23 cellular contexts compared by ENCODE assay signal in genomic region chr17:41823141-41823524, GRCh38. TPM values are rescaled to one million over a fixed set of nuclear protein-coding genes. Genes with fewer than 3 reads are reported as not detected.
A peak's percentile ranks its signal among the peaks of the same experiment; 100 is the strongest.
DNase-seq lines count a peak whose midpoint lies in the region; ATAC-seq, FAIRE-seq and TF ChIP-seq lines count a peak whose summit lies in the region.
"Had no signal": no experiment of that assay in that cellular context is flagged by ENCODE, and none has a peak within 500 bp of the region (broad histone marks: within the 10 kb centered on the region; RNA-seq: fewer than 3 reads in every experiment).

No MANE protein-coding gene starts in this region.

- no peak overlapping the region for H2BK12ac ChIP-seq in mesenchymal stem cell (ENCODE audit: low read length in 2 of 2)

- no peak overlapping the region for H2BK120ac ChIP-seq in mesenchymal stem cell (ENCODE audit: low read depth, low read length)

- in situ Hi-C loops in HepG2 (cut with HindIII; ENCODE audit: extremely low pct_ligation_motif_present, low pct_unique_long_range_greater_than_20kb) = no loop called here

- no peaks in the 10 kb centered on the region for H3K79me2 ChIP-seq in HepG2 (ENCODE audit: insufficient read depth, low read length)

- H3K4me2 ChIP-seq in HepG2 (ENCODE audit: low read depth, low read length) (no peak overlapping the region), mesenchymal stem cell (ENCODE audit: low read length, poor library complexity, severe bottlenecking) (no peak overlapping the region)

- H2BK5ac ChIP-seq in mesenchymal stem cell (ENCODE audit: low read depth, low read length, poor library complexity, severe bottlenecking) = no peak overlapping the region

- TF ChIP-seq EP300 in HepG2 (IDR thresholded peaks at IDR 0.05; ENCODE audit: low read depth in 2 of 2, low read length in 2 of 2) (no peak), HepG2 (CRISPR knock-in tag; IDR thresholded peaks at IDR 0.05; ENCODE audit: borderline replicate concordance) (no peak)

- no peak overlapping the region for H4K91ac ChIP-seq in mesenchymal stem cell (ENCODE audit: low read length)

- TF ChIP-seq POLR2A in HepG2 (IDR thresholded peaks at IDR 0.05; ENCODE audit: insufficient read depth in 1 of 2, low read depth in 2 of 2, low read length in 2 of 2) = no peak; a peak in 2 of 4 replicates
- no peak for TF ChIP-seq POLR2A in right lobe of liver (IDR thresholded peaks at IDR 0.05)

- DNase-seq in HepG2 (ENCODE audit: low spot score) (no peak), right lobe of liver (no peak), mesenchymal stem cell (no peak), amniotic stem cell (lab: John Stamatoyannopoulos, UW) (no peak)
- no peak for DNase-seq in activated effector memory CD4-positive, alpha-beta T cell treated with anti-CD3 and anti-CD28 coated beads, Interleukin-2, amount 50 U/mL, for 16 hours
- DNase-seq: GM23248, Kasumi-1, NCI-H1092 treated with DMSO at 0.1 percent for 48 hours, NCI-H1436, NCI-H187, NCI-H2081 treated with DMSO at 0.1 percent for 48 hours, NCI-H2171, NCI-H226, NCI-H510A, NCI-H69, Peyer's patch had no signal

- no peak for TF ChIP-seq CTCF in HepG2 (CRISPR knock-in tag; IDR thresholded peaks at IDR 0.05)
- no peak for TF ChIP-seq CTCF in right lobe of liver (IDR thresholded peaks at IDR 0.05)

- H3K79me1 ChIP-seq in mesenchymal stem cell (replicated peaks; ENCODE audit: low read length, poor library complexity, severe bottlenecking) = peaks cover 19% of the 10 kb centered on the region

- no peaks in the 10 kb centered on the region for H3K9me3 ChIP-seq in HepG2 (ENCODE audit: low read length)
- no peaks in the 10 kb centered on the region for H3K9me3 ChIP-seq in right lobe of liver
- no peaks in the 10 kb centered on the region for H3K9me3 ChIP-seq in mesenchymal stem cell (ENCODE audit: control insufficient read depth, low read length)
- H3K9me3 ChIP-seq: HAP-1, Peyer's patch had no signal

- peaks cover 27 to 58% of the 10 kb centered on the region in 2 experiments for H3K36me3 ChIP-seq in HepG2 (replicated peaks in 1 of 2; ENCODE audit: control insufficient read depth in 1 of 2, insufficient read depth in 2 of 2, low read length in 2 of 2)
- peaks cover 0 to 17% (median under 1%) of the 10 kb centered on the region in 4 donors for H3K36me3 ChIP-seq in right lobe of liver
- peaks cover 51 to 74% of the 10 kb centered on the region in 2 experiments for H3K36me3 ChIP-seq in mesenchymal stem cell (ENCODE audit: control insufficient read depth in 1 of 2, insufficient read depth in 2 of 2, low read depth in 1 of 2, low read length in 2 of 2)
- H3K36me3 ChIP-seq: Peyer's patch had no signal

- ATAC-seq in HepG2 = peak; percentile 24
- ATAC-seq in right lobe of liver = no peak
- peak; percentile 10; the same call in 2 of the 3 replicates for ATAC-seq in SK-N-SH treated with all-trans-retinoic acid at 6 μM for 48 hours
- ATAC-seq in GM18873 (IDR thresholded peaks at IDR 0.05; ENCODE audit: low FRiP score, unreplicated experiment) = no peak

- H3K4me3 ChIP-seq in HepG2 (replicated peaks in 1 of 3; ENCODE audit: insufficient read depth in 1 of 3, low read depth in 2 of 3, low read length in 3 of 3) (no peak overlapping the region), right lobe of liver (no peak overlapping the region), mesenchymal stem cell (ENCODE audit: insufficient read depth in 1 of 2, low read depth in 1 of 2, low read length in 2 of 2) (no peak overlapping the region)
- H3K4me3 ChIP-seq: GM23248, HAP-1, Peyer's patch had no signal

- FAIRE-seq in HepG2 (lab: Jason Lieb, UNC) = no peak
- FAIRE-seq: D721Med had no signal

- TF ChIP-seq RAD21 in HepG2 (CRISPR knock-in tag; IDR thresholded peaks at IDR 0.05) = no peak

- H4K20me1 ChIP-seq in HepG2 (ENCODE audit: insufficient read depth, low read length) = peaks cover 9% of the 10 kb centered on the region; the same call in 1 of the 2 replicates

- H2BK15ac ChIP-seq in mesenchymal stem cell (ENCODE audit: low read depth, poor library complexity, severe bottlenecking) = no peak overlapping the region

- H3K18ac ChIP-seq in mesenchymal stem cell (ENCODE audit: low read depth in 1 of 2, low read length in 2 of 2) = no peak overlapping the region

- intact Hi-C loops in HepG2 (cut with micrococcal nuclease; ENCODE audit: unreplicated experiment) (no loop called here), right lobe of liver (cut with DNase I) (no loop called here)

- peaks cover 37% of the 10 kb centered on the region for H3K4me1 ChIP-seq in HepG2 (ENCODE audit: insufficient read depth, low read length)
- H3K4me1 ChIP-seq in right lobe of liver = no peaks in the 10 kb centered on the region
- H3K4me1 ChIP-seq in mesenchymal stem cell (ENCODE audit: control insufficient read depth, insufficient read depth, low read depth, low read length) = peaks cover 5% of the 10 kb centered on the region
- H3K4me1 ChIP-seq: HAP-1, Peyer's patch had no signal

- no peak overlapping the region for H3K4ac ChIP-seq in mesenchymal stem cell (ENCODE audit: low read depth in 1 of 2, low read length in 2 of 2)

- no peak overlapping the region for H3K14ac ChIP-seq in mesenchymal stem cell (ENCODE audit: low read length in 2 of 2)

- CTCF ChIA-PET in HepG2 (lab: Yijun Ruan, JAX; ENCODE audit: low intra/inter-chr PET ratio, low total read pairs) = no interaction called here

- no peak overlapping the region for H2AFZ ChIP-seq in HepG2 (ENCODE audit: low read length)
- no peak overlapping the region for H2AFZ ChIP-seq in mesenchymal stem cell (ENCODE audit: low read depth, low read length)
- H2AFZ ChIP-seq: GM23248 had no signal

- H4K8ac ChIP-seq in mesenchymal stem cell (ENCODE audit: low read length) = peak overlapping the region; percentile 47

- H3K27ac ChIP-seq in HepG2 (ENCODE audit: extremely low read length, insufficient read depth, low read length) (no peak overlapping the region), right lobe of liver (no peak overlapping the region), mesenchymal stem cell (ENCODE audit: low read length, poor library complexity, severe bottlenecking) (no peak overlapping the region)
- H3K27ac ChIP-seq: HL-60, Peyer's patch had no signal

- 90% methylated on average over 1 of the region's 1 CpG for WGBS in HepG2 (ENCODE audit: low lambda C conversion rate)
- WGBS in right lobe of liver (ENCODE audit: insufficient coverage, low coverage, low lambda C conversion rate, missing lambda C conversion rate) = no CpG with 5 or more reads among the region's 1 CpG
- no CpG with 5 or more reads among the region's 1 CpG for WGBS in mesenchymal stem cell

- no peak overlapping the region for H3K9ac ChIP-seq in HepG2 (ENCODE audit: insufficient read depth, low read depth, low read length)
- H3K9ac ChIP-seq in mesenchymal stem cell (ENCODE audit: low read length) = no peak overlapping the region
- H3K9ac ChIP-seq: GM23248 had no signal

- peak overlapping the region; percentile 11 for H2AK5ac ChIP-seq in mesenchymal stem cell (ENCODE audit: low read length, severe bottlenecking)

- POLR2A ChIA-PET in HepG2 (lab: Yijun Ruan, JAX) = interaction anchor here (1.0 to 1.8 kb wide), 6 partner anchors 9 to 136 kb away, joined by 3 to 10 read pairs (median 6); partner anchors contain the start of genes FKBP10 and P3H4

- H3K27me3 ChIP-seq in HepG2 (ENCODE audit: control insufficient read depth in 1 of 2, insufficient read depth in 2 of 2, low read length in 2 of 2) = no peaks in the 10 kb centered on the region
- no peaks in the 10 kb centered on the region for H3K27me3 ChIP-seq in right lobe of liver
- H3K27me3 ChIP-seq in mesenchymal stem cell (ENCODE audit: control insufficient read depth in 1 of 2, insufficient read depth in 1 of 2, low read length in 2 of 2) = no peaks in the 10 kb centered on the region
- H3K27me3 ChIP-seq: Peyer's patch had no signal

- no TSS peak for BruUV-seq in HepG2 (replicated peaks; lab: Mats Ljungman, UMichigan)

- no peak overlapping the region for H3K23ac ChIP-seq in mesenchymal stem cell (ENCODE audit: low read length in 2 of 2)

RNA-seq across cellular contexts. Expression of gene FKBP10, which starts 10.3 kb away (rescaled TPM):
- total RNA-seq in HepG2 (2016; rRNA removed; fragmentation: Illumina TruSeq; extraction: Trizol) (46.5 and 149 TPM in 2 replicates), right lobe of liver (1 to 10 TPM; 2.4 to 5.1 (median 4.0) TPM)
- 31.7 and 32.8 TPM in 2 replicates for total RNA-seq in HepG2 (2016; cell fraction: cytosol; rRNA removed; fragmentation: Illumina TruSeq; extraction: Trizol; ENCODE audit: low read depth)
- total RNA-seq in HepG2 (2016; cell fraction: insoluble cytoplasmic fraction; rRNA removed; fragmentation: Illumina TruSeq; extraction: Trizol) = 37.6 and 157 TPM in 2 replicates
- 42.3 and 48.1 TPM in 2 replicates for total RNA-seq in HepG2 (2016; cell fraction: membrane; rRNA removed; fragmentation: Illumina TruSeq; extraction: Trizol)
- total RNA-seq in HepG2 (2016; cell fraction: nucleus; rRNA removed; fragmentation: Illumina TruSeq; extraction: Trizol) = 148 and 181 TPM in 2 replicates
- polyA plus RNA-seq in HepG2 (2011; rRNA removed) = 543 and 573 TPM in 2 replicates
- polyA plus RNA-seq in HepG2 (2011; cell fraction: cytosol; rRNA removed) = 288 and 579 TPM in 2 replicates
- polyA plus RNA-seq in HepG2 (2011; cell fraction: nucleus; rRNA removed) = 3,059 and 4,867 TPM in 2 replicates
- 224 and 292 TPM in 2 replicates for polyA plus RNA-seq in HepG2 (2012)
- polyA plus RNA-seq in HepG2 (2016; cell fraction: cytosol; fragmentation: Illumina TruSeq; extraction: Trizol; ENCODE audit: low read depth) = 18.4 and 19.7 TPM in 2 replicates
- polyA plus RNA-seq in HepG2 (2016; cell fraction: insoluble cytoplasmic fraction; fragmentation: Illumina TruSeq; extraction: Trizol; ENCODE audit: low read depth) = 46.0 and 56.5 TPM in 2 replicates
- polyA plus RNA-seq in HepG2 (2016; cell fraction: membrane; fragmentation: Illumina TruSeq; extraction: Trizol; ENCODE audit: low read depth) = 32.1 and 36.5 TPM in 2 replicates
- 597 and 623 TPM in 2 replicates for polyA plus RNA-seq in HepG2 (2016; cell fraction: nucleus; fragmentation: Illumina TruSeq; extraction: Trizol; ENCODE audit: insufficient read depth, low read depth)
- polyA minus RNA-seq in HepG2 (2011; rRNA and poly(A)+ RNA removed; ENCODE audit: low replicate concordance) = 133 and 613 TPM in 2 replicates
- 159 and 170 TPM in 2 replicates for polyA minus RNA-seq in HepG2 (2011; cell fraction: cytosol; rRNA and poly(A)+ RNA removed)
- 231 and 275 TPM in 2 replicates for polyA minus RNA-seq in HepG2 (2011; cell fraction: nucleus; rRNA and poly(A)+ RNA removed)
- 641 TPM for polyA plus RNA-seq in mesenchymal stem cell (2013, experiment 1 of 2)
- polyA plus RNA-seq in mesenchymal stem cell (2013, experiment 2 of 2) = 626 TPM

RNA-seq across cellular contexts. Expression of gene P3H4, which starts 11.4 kb away (rescaled TPM):
- total RNA-seq in HepG2 (2016; rRNA removed; fragmentation: Illumina TruSeq; extraction: Trizol) (13.5 and 37.1 TPM in 2 replicates), right lobe of liver (1 to 10 TPM; 1.8 to 3.8 (median 2.8) TPM)
- 12.6 and 14.5 TPM in 2 replicates for total RNA-seq in HepG2 (2016; cell fraction: cytosol; rRNA removed; fragmentation: Illumina TruSeq; extraction: Trizol; ENCODE audit: low read depth)
- 12.2 and 37.7 TPM in 2 replicates for total RNA-seq in HepG2 (2016; cell fraction: insoluble cytoplasmic fraction; rRNA removed; fragmentation: Illumina TruSeq; extraction: Trizol)
- total RNA-seq in HepG2 (2016; cell fraction: membrane; rRNA removed; fragmentation: Illumina TruSeq; extraction: Trizol) = 17.3 and 17.5 TPM in 2 replicates
- 28.1 and 32.5 TPM in 2 replicates for total RNA-seq in HepG2 (2016; cell fraction: nucleus; rRNA removed; fragmentation: Illumina TruSeq; extraction: Trizol)
- polyA plus RNA-seq in HepG2 (2011; rRNA removed) = 50.6 and 54.9 TPM in 2 replicates
- polyA plus RNA-seq in HepG2 (2011; cell fraction: cytosol; rRNA removed) = 37.2 and 55.7 TPM in 2 replicates
- 33.0 and 36.4 TPM in 2 replicates for polyA plus RNA-seq in HepG2 (2011; cell fraction: nucleus; rRNA removed)
- 22.4 and 34.3 TPM in 2 replicates for polyA plus RNA-seq in HepG2 (2012)
- polyA plus RNA-seq in HepG2 (2016; cell fraction: cytosol; fragmentation: Illumina TruSeq; extraction: Trizol; ENCODE audit: low read depth) = 4.6 and 5.5 TPM in 2 replicates
- 14.8 and 17.0 TPM in 2 replicates for polyA plus RNA-seq in HepG2 (2016; cell fraction: insoluble cytoplasmic fraction; fragmentation: Illumina TruSeq; extraction: Trizol; ENCODE audit: low read depth)
- 9.6 and 11.3 TPM in 2 replicates for polyA plus RNA-seq in HepG2 (2016; cell fraction: membrane; fragmentation: Illumina TruSeq; extraction: Trizol; ENCODE audit: low read depth)
- polyA plus RNA-seq in HepG2 (2016; cell fraction: nucleus; fragmentation: Illumina TruSeq; extraction: Trizol; ENCODE audit: insufficient read depth, low read depth) = 63.5 and 69.5 TPM in 2 replicates
- 44.3 and 65.0 TPM in 2 replicates for polyA minus RNA-seq in HepG2 (2011; rRNA and poly(A)+ RNA removed; ENCODE audit: low replicate concordance)
- polyA minus RNA-seq in HepG2 (2011; cell fraction: cytosol; rRNA and poly(A)+ RNA removed) = 22.5 and 26.8 TPM in 2 replicates
- 21.6 and 23.9 TPM in 2 replicates for polyA minus RNA-seq in HepG2 (2011; cell fraction: nucleus; rRNA and poly(A)+ RNA removed)
- 63.6 TPM for polyA plus RNA-seq in mesenchymal stem cell (2013, experiment 1 of 2)
- 62.2 TPM for polyA plus RNA-seq in mesenchymal stem cell (2013, experiment 2 of 2)

RNA-seq across cellular contexts. Expression of gene NT5C3B, which starts 12.9 kb away (rescaled TPM):
- total RNA-seq in HepG2 (2016; rRNA removed; fragmentation: Illumina TruSeq; extraction: Trizol) = 92.1 and 104 TPM in 2 replicates
- total RNA-seq in HepG2 (2016; cell fraction: cytosol; rRNA removed; fragmentation: Illumina TruSeq; extraction: Trizol; ENCODE audit: low read depth) = 128 and 164 TPM in 2 replicates
- total RNA-seq in HepG2 (2016; cell fraction: insoluble cytoplasmic fraction; rRNA removed; fragmentation: Illumina TruSeq; extraction: Trizol) = 87.1 and 106 TPM in 2 replicates
- total RNA-seq in HepG2 (2016; cell fraction: membrane; rRNA removed; fragmentation: Illumina TruSeq; extraction: Trizol) = 198 and 220 TPM in 2 replicates
- total RNA-seq in HepG2 (2016; cell fraction: nucleus; rRNA removed; fragmentation: Illumina TruSeq; extraction: Trizol) = 52.2 and 64.7 TPM in 2 replicates
- polyA plus RNA-seq in HepG2 (2011; rRNA removed) = 119 and 126 TPM in 2 replicates
- polyA plus RNA-seq in HepG2 (2011; cell fraction: cytosol; rRNA removed) = 116 and 145 TPM in 2 replicates
- 119 TPM in 2 replicates for polyA plus RNA-seq in HepG2 (2011; cell fraction: nucleus; rRNA removed)
- 77.4 and 82.6 TPM in 2 replicates for polyA plus RNA-seq in HepG2 (2012)
- polyA plus RNA-seq in HepG2 (2016; cell fraction: cytosol; fragmentation: Illumina TruSeq; extraction: Trizol; ENCODE audit: low read depth) = 148 and 199 TPM in 2 replicates
- polyA plus RNA-seq in HepG2 (2016; cell fraction: insoluble cytoplasmic fraction; fragmentation: Illumina TruSeq; extraction: Trizol; ENCODE audit: low read depth) = 108 and 113 TPM in 2 replicates
- 207 and 224 TPM in 2 replicates for polyA plus RNA-seq in HepG2 (2016; cell fraction: membrane; fragmentation: Illumina TruSeq; extraction: Trizol; ENCODE audit: low read depth)
- 109 and 119 TPM in 2 replicates for polyA plus RNA-seq in HepG2 (2016; cell fraction: nucleus; fragmentation: Illumina TruSeq; extraction: Trizol; ENCODE audit: insufficient read depth, low read depth)
- polyA minus RNA-seq in HepG2 (2011; rRNA and poly(A)+ RNA removed; ENCODE audit: low replicate concordance) = 36.5 and 43.6 TPM in 2 replicates
- polyA minus RNA-seq in HepG2 (2011; cell fraction: cytosol; rRNA and poly(A)+ RNA removed) = 32.3 and 34.1 TPM in 2 replicates
- polyA minus RNA-seq in HepG2 (2011; cell fraction: nucleus; rRNA and poly(A)+ RNA removed) = 48.5 and 53.7 TPM in 2 replicates
- 10 to 100 TPM; 19.9 to 30.7 (median 23.1) TPM for total RNA-seq in right lobe of liver
- 50.3 TPM for polyA plus RNA-seq in mesenchymal stem cell (2013, experiment 1 of 2)
- 50.3 TPM for polyA plus RNA-seq in mesenchymal stem cell (2013, experiment 2 of 2)

RNA-seq across cellular contexts. Expression of gene KLHL10, which starts 14.5 kb away (rescaled TPM):
- total RNA-seq in HepG2 (2016; rRNA removed; fragmentation: Illumina TruSeq; extraction: Trizol) (0.04 TPM in 1 of 2 replicates, not detected in the other), right lobe of liver (not detected)
- total RNA-seq in HepG2 (2016; cell fraction: cytosol; rRNA removed; fragmentation: Illumina TruSeq; extraction: Trizol; ENCODE audit: low read depth) = 0.09 TPM in 1 of 2 replicates, not detected in the other
- total RNA-seq in HepG2 (2016; cell fraction: insoluble cytoplasmic fraction; rRNA removed; fragmentation: Illumina TruSeq; extraction: Trizol) = 0.04 and 0.09 TPM in 2 replicates
- total RNA-seq in HepG2 (2016; cell fraction: membrane; rRNA removed; fragmentation: Illumina TruSeq; extraction: Trizol) = not detected in 2 replicates
- total RNA-seq in HepG2 (2016; cell fraction: nucleus; rRNA removed; fragmentation: Illumina TruSeq; extraction: Trizol) = not detected in 2 replicates
- polyA plus RNA-seq in HepG2 (2011; rRNA removed) = 0.05 and 0.08 TPM in 2 replicates
- 0.03 TPM in 1 of 2 replicates, not detected in the other for polyA plus RNA-seq in HepG2 (2011; cell fraction: cytosol; rRNA removed)
- polyA plus RNA-seq in HepG2 (2011; cell fraction: nucleus; rRNA removed) = 0.05 and 0.13 TPM in 2 replicates
- polyA plus RNA-seq in HepG2 (2012) = not detected in 2 replicates
- not detected in 2 replicates for polyA plus RNA-seq in HepG2 (2016; cell fraction: cytosol; fragmentation: Illumina TruSeq; extraction: Trizol; ENCODE audit: low read depth)
- not detected in 2 replicates for polyA plus RNA-seq in HepG2 (2016; cell fraction: insoluble cytoplasmic fraction; fragmentation: Illumina TruSeq; extraction: Trizol; ENCODE audit: low read depth)
- polyA plus RNA-seq in HepG2 (2016; cell fraction: membrane; fragmentation: Illumina TruSeq; extraction: Trizol; ENCODE audit: low read depth) = not detected in 2 replicates
- polyA plus RNA-seq in HepG2 (2016; cell fraction: nucleus; fragmentation: Illumina TruSeq; extraction: Trizol; ENCODE audit: insufficient read depth, low read depth) = not detected in 2 replicates
- polyA minus RNA-seq in HepG2 (2011; rRNA and poly(A)+ RNA removed; ENCODE audit: low replicate concordance) = 0.12 TPM in 1 of 2 replicates, not detected in the other
- not detected in 2 replicates for polyA minus RNA-seq in HepG2 (2011; cell fraction: cytosol; rRNA and poly(A)+ RNA removed)
- not detected in 2 replicates for polyA minus RNA-seq in HepG2 (2011; cell fraction: nucleus; rRNA and poly(A)+ RNA removed)
- not detected for polyA plus RNA-seq in mesenchymal stem cell (2013, experiment 1 of 2)
- polyA plus RNA-seq in mesenchymal stem cell (2013, experiment 2 of 2) = 0.03 TPM
- total RNA-seq: A172, M059J, Peyer's patch had no signal

RNA-seq across cellular contexts. Expression of gene JUP, which starts 36.6 kb away (rescaled TPM):
- total RNA-seq in HepG2 (2016; rRNA removed; fragmentation: Illumina TruSeq; extraction: Trizol) (20.6 and 20.9 TPM in 2 replicates), right lobe of liver (10 to 100 TPM; 54.3 to 74.8 (median 65.7) TPM)
- total RNA-seq in HepG2 (2016; cell fraction: cytosol; rRNA removed; fragmentation: Illumina TruSeq; extraction: Trizol; ENCODE audit: low read depth) = 6.9 and 7.8 TPM in 2 replicates
- 16.7 and 22.4 TPM in 2 replicates for total RNA-seq in HepG2 (2016; cell fraction: insoluble cytoplasmic fraction; rRNA removed; fragmentation: Illumina TruSeq; extraction: Trizol)
- total RNA-seq in HepG2 (2016; cell fraction: membrane; rRNA removed; fragmentation: Illumina TruSeq; extraction: Trizol) = 11.7 and 12.0 TPM in 2 replicates
- 15.0 and 20.7 TPM in 2 replicates for total RNA-seq in HepG2 (2016; cell fraction: nucleus; rRNA removed; fragmentation: Illumina TruSeq; extraction: Trizol)
- 12.1 and 21.4 TPM in 2 replicates for polyA plus RNA-seq in HepG2 (2011; rRNA removed)
- 8.9 and 10.9 TPM in 2 replicates for polyA plus RNA-seq in HepG2 (2011; cell fraction: cytosol; rRNA removed)
- polyA plus RNA-seq in HepG2 (2011; cell fraction: nucleus; rRNA removed) = 23.8 and 30.1 TPM in 2 replicates
- 36.1 and 37.0 TPM in 2 replicates for polyA plus RNA-seq in HepG2 (2012)
- polyA plus RNA-seq in HepG2 (2016; cell fraction: cytosol; fragmentation: Illumina TruSeq; extraction: Trizol; ENCODE audit: low read depth) = 3.5 and 4.6 TPM in 2 replicates
- polyA plus RNA-seq in HepG2 (2016; cell fraction: insoluble cytoplasmic fraction; fragmentation: Illumina TruSeq; extraction: Trizol; ENCODE audit: low read depth) = 22.1 and 35.3 TPM in 2 replicates
- 9.5 and 10.0 TPM in 2 replicates for polyA plus RNA-seq in HepG2 (2016; cell fraction: membrane; fragmentation: Illumina TruSeq; extraction: Trizol; ENCODE audit: low read depth)
- polyA plus RNA-seq in HepG2 (2016; cell fraction: nucleus; fragmentation: Illumina TruSeq; extraction: Trizol; ENCODE audit: insufficient read depth, low read depth) = 24.1 and 25.5 TPM in 2 replicates
- 43.6 and 59.1 TPM in 2 replicates for polyA minus RNA-seq in HepG2 (2011; rRNA and poly(A)+ RNA removed; ENCODE audit: low replicate concordance)
- 25.9 and 32.6 TPM in 2 replicates for polyA minus RNA-seq in HepG2 (2011; cell fraction: cytosol; rRNA and poly(A)+ RNA removed)
- 13.5 and 13.8 TPM in 2 replicates for polyA minus RNA-seq in HepG2 (2011; cell fraction: nucleus; rRNA and poly(A)+ RNA removed)
- polyA plus RNA-seq in mesenchymal stem cell (2013, experiment 1 of 2) = 146 TPM
- 140 TPM for polyA plus RNA-seq in mesenchymal stem cell (2013, experiment 2 of 2)

Comparison
In these comparisons a context has a peak if more than half of its experiments do, and no peak if none do; other contexts are left out.
1. ATAC-seq: peak in HepG2 (single experiment) and SK-N-SH treated with all-trans-retinoic acid at 6 μM for 48 hours (single experiment); none in right lobe of liver (0 of 4) and GM18873 (single experiment).
2. RNA of gene FKBP10, which starts 10.3 kb away (total RNA-seq): 31.7 to 181 TPM in HepG2; 2.4 to 5.1 TPM in right lobe of liver; every median in the first group is over 4 times any median in the second.